ENCODE assay signal across 13 cellular contexts in the genomic region with DNA sequence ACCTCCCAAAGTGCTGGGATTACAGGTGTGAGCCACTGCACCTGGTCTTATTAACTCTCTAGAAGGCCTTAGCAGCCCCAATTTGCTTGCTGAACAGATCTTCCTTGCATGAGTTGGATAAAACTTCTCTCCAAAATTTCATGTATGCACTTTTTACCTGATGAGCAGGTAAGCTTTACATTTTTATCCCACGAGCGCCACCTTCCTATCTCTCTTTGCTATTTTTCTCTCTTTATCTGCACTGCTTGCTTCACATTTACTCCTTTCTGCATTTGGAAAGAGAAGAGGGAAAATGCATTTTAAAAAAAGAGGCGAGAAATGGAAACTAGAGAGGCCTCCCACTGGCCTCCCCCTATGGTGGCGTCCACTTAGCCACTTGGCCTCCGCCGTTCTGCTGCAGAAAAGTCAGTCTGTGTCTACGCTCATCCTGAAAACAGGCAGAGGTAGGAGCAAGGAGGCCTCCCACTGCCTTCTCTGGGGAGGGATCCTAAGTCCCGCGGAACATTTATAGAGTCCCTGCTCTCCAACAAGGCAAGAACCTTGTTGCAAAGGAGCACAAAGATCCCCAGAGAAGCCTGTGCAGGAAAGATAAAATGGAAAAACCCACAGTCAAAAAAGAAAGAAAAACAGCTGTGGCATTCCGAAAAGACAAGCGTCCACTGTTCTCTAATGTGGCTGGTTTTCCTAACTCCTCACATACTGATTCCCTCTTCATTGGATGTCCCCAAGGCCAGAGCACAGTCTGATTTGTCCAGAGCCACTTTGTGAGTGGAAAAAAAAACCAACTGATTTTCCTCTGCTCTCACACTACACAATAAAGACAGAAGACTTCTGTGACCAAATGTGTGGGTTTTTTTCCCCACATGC.
DNase-seq lines count a peak whose midpoint lies in the region; FAIRE-seq and TF ChIP-seq lines count a peak whose summit lies in the region.
"Had no signal": no experiment of that assay in that cellular context is flagged by ENCODE, and none has a peak within 500 bp of the region (broad histone marks: within the 10 kb centered on the region; RNA-seq: fewer than 3 reads in every experiment).

No MANE protein-coding gene starts in this region.

- H3K4me3 ChIP-seq in bronchial epithelial cell (ENCODE audit: low read depth, low read length) (no peak overlapping the region), lower leg skin (ENCODE audit: low read depth, poor library complexity, severe bottlenecking) (no peak overlapping the region)
- H3K4me3 ChIP-seq: psoas muscle, suprapubic skin had no signal

- intact Hi-C loops in lower leg skin (cut with DNase I; ENCODE audit: low total_unique reads): no loop called here

- TF ChIP-seq POLR2A in lower leg skin (IDR thresholded peaks at IDR 0.05): no peak

- peak; percentile 36 for DNase-seq in DMS53 (lab: John Stamatoyannopoulos, UW)
- no peak for DNase-seq in DMS53 treated with DMSO at 0.1 percent for 48 hours (lab: John Stamatoyannopoulos, UW; ENCODE audit: unreplicated experiment)
- DNase-seq in bronchial epithelial cell (ENCODE audit: low read depth): peak; percentile 36
- peak; percentile 50 for DNase-seq in inferior parietal cortex (ENCODE audit: extremely low spot score)
- DNase-seq in substantia nigra (lab: John Stamatoyannopoulos, UW): peak in 18 of 49 donors; percentile 7 to 74 (median 30)
- DNase-seq in stimulated activated CD4-positive, alpha-beta T cell treated with anti-CD3 and anti-CD28 coated beads, Interleukin-4, amount 100 ng/mL, for 4 hours: no peak
- no peak for DNase-seq in lower leg skin (ENCODE audit: low spot score in 2 of 2)
- no peak for DNase-seq in NCI-H1694 (lab: John Stamatoyannopoulos, UW)
- DNase-seq: 8988T; activated CD8-positive, alpha-beta memory T cell treated with anti-CD3 and anti-CD28 coated beads, Interleukin-2, amount 50 U/mL, for 4 hours; activated naive CD8-positive, alpha-beta T cell treated with anti-CD3 and anti-CD28 coated beads, Interleukin-2, amount 50 U/mL, for 24 hours; psoas muscle had no signal

- no peaks in the 10 kb centered on the region for H3K36me3 ChIP-seq in bronchial epithelial cell (ENCODE audit: control insufficient read depth, insufficient read depth, low read length)
- H3K36me3 ChIP-seq: suprapubic skin had no signal

- TF ChIP-seq CTCF in bronchial epithelial cell (IDR thresholded peaks at IDR 0.05; ENCODE audit: insufficient read depth, low read length, severe bottlenecking) (peak; percentile 53), lower leg skin (IDR thresholded peaks at IDR 0.05) (no peak)

- peak overlapping the region; percentile 97 for H3K27ac ChIP-seq in substantia nigra (ENCODE audit: low read depth, low read length, poor library complexity, severe bottlenecking)
- H3K27ac ChIP-seq: psoas muscle, suprapubic skin had no signal

- FAIRE-seq in bronchial epithelial cell (lab: Jason Lieb, UNC): no peak

- peaks cover 2% of the 10 kb centered on the region for H3K27me3 ChIP-seq in bronchial epithelial cell (ENCODE audit: control insufficient read depth, insufficient read depth, low read length)
- H3K27me3 ChIP-seq: suprapubic skin had no signal

- 75 to 83% methylated on average over 11 of the region's 11 CpGs for WGBS in lower leg skin, 2 donors

Comparison
In these comparisons a context has a peak if more than half of its experiments do, and no peak if none do; other contexts are left out.
1. DNase-seq: peak in DMS53 (single experiment), bronchial epithelial cell (single experiment) and inferior parietal cortex (single experiment); none in DMS53 treated with DMSO at 0.1 percent for 48 hours (single experiment), stimulated activated CD4-positive, alpha-beta T cell treated with anti-CD3 and anti-CD28 coated beads, Interleukin-4, amount 100 ng/mL, for 4 hours (0 of 2), lower leg skin (0 of 2) and NCI-H1694 (single experiment).